In the genomic region with DNA sequence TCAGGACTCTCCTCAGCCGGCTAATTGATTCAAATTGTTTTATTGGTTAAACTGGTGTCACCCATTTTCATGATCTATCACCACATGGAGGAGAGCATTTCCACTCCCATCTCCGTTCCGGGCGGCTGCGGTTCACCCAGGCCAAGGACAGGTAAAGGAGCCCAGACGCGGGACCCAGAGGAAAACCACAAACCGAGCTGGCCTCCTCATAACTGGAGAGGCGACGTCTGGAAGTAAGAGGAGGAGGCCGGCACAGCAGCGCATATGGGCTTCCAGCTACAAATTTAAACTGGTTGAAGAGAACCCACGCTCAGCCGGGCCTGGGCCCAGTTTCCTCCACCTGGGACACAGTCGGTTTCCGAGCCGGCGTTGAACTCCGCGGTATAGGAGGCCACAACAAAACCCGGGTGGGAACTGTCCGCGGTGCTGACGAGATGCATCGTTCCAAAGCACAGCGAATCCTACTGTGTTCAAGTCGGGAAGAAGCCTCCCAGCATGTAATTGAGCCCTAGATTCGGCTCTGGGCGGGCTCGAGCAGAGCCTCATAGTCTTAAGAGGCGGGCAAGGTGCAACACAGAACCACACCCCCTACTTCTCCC, we compare ENCODE assay signal across 9 cellular contexts. TPM values are rescaled to one million over a fixed set of nuclear protein-coding genes. Genes with fewer than 3 reads are reported as not detected.
A peak's percentile ranks its signal among the peaks of the same experiment; 100 is the strongest.
DNase-seq lines count a peak whose midpoint lies in the region; ATAC-seq, FAIRE-seq and TF ChIP-seq lines count a peak whose summit lies in the region.
"Had no signal": no experiment of that assay in that cellular context is flagged by ENCODE, and none has a peak within 500 bp of the region (broad histone marks: within the 10 kb centered on the region; RNA-seq: fewer than 3 reads in every experiment).

No MANE protein-coding gene starts in this region.

- peak overlapping the region in 1 of 2 experiments; percentile 61; a peak in 2 of 5 replicates for H3K4me3 Mint-ChIP-seq in H9

- H3K4me3 ChIP-seq in pancreas = no peak overlapping the region

- no peak overlapping the region for H3K27ac Mint-ChIP-seq in H9

- H3K23me2 ChIP-seq in H9 (ENCODE audit: insufficient read length, low read depth, low read length, poor library complexity, severe bottlenecking) = peaks cover 5% of the 10 kb centered on the region

- H2BK12ac ChIP-seq in H9 (ENCODE audit: insufficient read length, low read depth, low read length) = no peak overlapping the region

- no peak overlapping the region for H2BK15ac ChIP-seq in H9 (ENCODE audit: low read depth, low read length)

- no peaks in the 10 kb centered on the region for H4K20me1 ChIP-seq in H9 (ENCODE audit: control insufficient read depth, insufficient read depth, insufficient read length)

- H2BK120ac ChIP-seq in H9 (ENCODE audit: low read depth, low read length, poor library complexity, severe bottlenecking) = no peak overlapping the region

- H3K27me3 ChIP-seq in H9 (ENCODE audit: insufficient read depth, low read length) (peaks cover 91% of the 10 kb centered on the region), pancreas (peaks cover 0 to 63% (median 13%) of the 10 kb centered on the region in 4 donors)

- no peaks in the 10 kb centered on the region for H3K36me3 ChIP-seq in pancreas

- H3K9me3 ChIP-seq in H9 (ENCODE audit: control insufficient read depth, low read depth, low read length) (no peaks in the 10 kb centered on the region), pancreas (no peaks in the 10 kb centered on the region)

- peaks cover 99% of the 10 kb centered on the region for H3K27me3 Mint-ChIP-seq in H9 (ENCODE audit: low read depth)

- H4K8ac ChIP-seq in H9 (replicated peaks; ENCODE audit: insufficient read length, low read depth, low read length) = no peak overlapping the region

- H3K56ac ChIP-seq in H9 (ENCODE audit: insufficient read length, low read depth, low read length) = no peak overlapping the region

- no peak overlapping the region for H3K14ac ChIP-seq in H9 (ENCODE audit: insufficient read depth, low read length)

- no peak overlapping the region for H3K4ac ChIP-seq in H9 (ENCODE audit: low read depth, low read length)

- no peak overlapping the region for H3K9ac ChIP-seq in H9 (ENCODE audit: extremely low read depth, insufficient read length, low read length)

- DNase-seq in H9 (peak; percentile 89), pancreas (peak in 5 of 6 donors; percentile 15 to 74 (median 46)), NCI-H524 treated with DMSO at 0.1 percent for 48 hours (lab: John Stamatoyannopoulos, UW) (no peak), activated gamma-delta T cell treated with Interleukin-2 at 50 U/mL for 16 hours (no peak), NCI-H2029 (lab: John Stamatoyannopoulos, UW) (no peak)

- H3K79me2 ChIP-seq in H9 (ENCODE audit: insufficient read depth, low read length) = no peaks in the 10 kb centered on the region

- H3K4me1 Mint-ChIP-seq in H9 = peaks cover 39 to 71% of the 10 kb centered on the region in 2 experiments

- peaks cover 4 to 11% of the 10 kb centered on the region in 2 experiments; a peak in 3 of 5 replicates for H3K9me3 Mint-ChIP-seq in H9

- H2BK5ac ChIP-seq in H9 (ENCODE audit: insufficient read length, low read length) = no peak overlapping the region

- no peaks in the 10 kb centered on the region for H3K36me3 Mint-ChIP-seq in H9 (ENCODE audit: insufficient read depth in 1 of 3, low read depth in 3 of 3)

- H2AK5ac ChIP-seq in H9 (ENCODE audit: insufficient read length, low read length) = no peak overlapping the region

- H3T11ph ChIP-seq in H9 (ENCODE audit: low read length) = no peak overlapping the region

- H2AFZ ChIP-seq in H9 (ENCODE audit: low read length) = no peak overlapping the region

- no peak overlapping the region for H3K23ac ChIP-seq in H9 (ENCODE audit: insufficient read length, low read depth, low read length)

- TF ChIP-seq CTCF in H9 (conservative IDR thresholded peaks at IDR 0.05) (no peak), pancreas (IDR thresholded peaks at IDR 0.05) (no peak)

- no peak overlapping the region for H3K18ac ChIP-seq in H9 (ENCODE audit: insufficient read length, low read depth, low read length)

- no CpG with 5 or more reads among the region's 31 CpGs for WGBS in H9 (ENCODE audit: extremely low coverage, insufficient read length, low lambda C conversion rate)
- 2 to 5% methylated on average over 31 of the region's 31 CpGs for WGBS in pancreas, 2 donors

- no peak overlapping the region for H3K4me2 ChIP-seq in H9 (ENCODE audit: insufficient read depth, insufficient read length, low read length)

- H4K91ac ChIP-seq in H9 (ENCODE audit: insufficient read length, low read depth, low read length) = no peak overlapping the region

- no peaks in the 10 kb centered on the region for H3K79me1 ChIP-seq in H9 (ENCODE audit: insufficient read depth, low read depth, low read length, poor library complexity, severe bottlenecking)

- H3K4me1 ChIP-seq in H9 (ENCODE audit: insufficient read depth, low read length) = no peaks in the 10 kb centered on the region
- H3K4me1 ChIP-seq in pancreas = no peaks in the 10 kb centered on the region

- no peak overlapping the region for H3K27ac ChIP-seq in H9 (ENCODE audit: insufficient read length, low read depth, low read length)
- no peak overlapping the region for H3K27ac ChIP-seq in pancreas

- ATAC-seq in esophagus mucosa = peak; percentile 46
- peak in 3 of 4 donors; percentile 54 to 86 (median 68) for ATAC-seq in pancreas

- no peak overlapping the region for H4K5ac ChIP-seq in H9 (ENCODE audit: insufficient read length, low read depth, low read length)

- intact Hi-C loops in pancreas (cut with DNase I) = no loop called here

- FAIRE-seq in pancreas (lab: Jason Lieb, UNC) = no peak
- FAIRE-seq: TTC549 had no signal

- H2BK20ac ChIP-seq in H9 (ENCODE audit: low read depth, low read length, poor library complexity, severe bottlenecking) = no peak overlapping the region

TF ChIP-seq in PFSK-1, 5 proteins besides CTCF, POLR2A, EP300 and RAD21:
- TF ChIP-seq SIN3A (IDR thresholded peaks at IDR 0.05; ENCODE audit: borderline replicate concordance, insufficient read depth, low read length) (no peak), TAF1 (IDR thresholded peaks at IDR 0.05; ENCODE audit: borderline replicate concordance, insufficient read depth, low read length) (no peak)
- TF ChIP-seq, protein P1, sequence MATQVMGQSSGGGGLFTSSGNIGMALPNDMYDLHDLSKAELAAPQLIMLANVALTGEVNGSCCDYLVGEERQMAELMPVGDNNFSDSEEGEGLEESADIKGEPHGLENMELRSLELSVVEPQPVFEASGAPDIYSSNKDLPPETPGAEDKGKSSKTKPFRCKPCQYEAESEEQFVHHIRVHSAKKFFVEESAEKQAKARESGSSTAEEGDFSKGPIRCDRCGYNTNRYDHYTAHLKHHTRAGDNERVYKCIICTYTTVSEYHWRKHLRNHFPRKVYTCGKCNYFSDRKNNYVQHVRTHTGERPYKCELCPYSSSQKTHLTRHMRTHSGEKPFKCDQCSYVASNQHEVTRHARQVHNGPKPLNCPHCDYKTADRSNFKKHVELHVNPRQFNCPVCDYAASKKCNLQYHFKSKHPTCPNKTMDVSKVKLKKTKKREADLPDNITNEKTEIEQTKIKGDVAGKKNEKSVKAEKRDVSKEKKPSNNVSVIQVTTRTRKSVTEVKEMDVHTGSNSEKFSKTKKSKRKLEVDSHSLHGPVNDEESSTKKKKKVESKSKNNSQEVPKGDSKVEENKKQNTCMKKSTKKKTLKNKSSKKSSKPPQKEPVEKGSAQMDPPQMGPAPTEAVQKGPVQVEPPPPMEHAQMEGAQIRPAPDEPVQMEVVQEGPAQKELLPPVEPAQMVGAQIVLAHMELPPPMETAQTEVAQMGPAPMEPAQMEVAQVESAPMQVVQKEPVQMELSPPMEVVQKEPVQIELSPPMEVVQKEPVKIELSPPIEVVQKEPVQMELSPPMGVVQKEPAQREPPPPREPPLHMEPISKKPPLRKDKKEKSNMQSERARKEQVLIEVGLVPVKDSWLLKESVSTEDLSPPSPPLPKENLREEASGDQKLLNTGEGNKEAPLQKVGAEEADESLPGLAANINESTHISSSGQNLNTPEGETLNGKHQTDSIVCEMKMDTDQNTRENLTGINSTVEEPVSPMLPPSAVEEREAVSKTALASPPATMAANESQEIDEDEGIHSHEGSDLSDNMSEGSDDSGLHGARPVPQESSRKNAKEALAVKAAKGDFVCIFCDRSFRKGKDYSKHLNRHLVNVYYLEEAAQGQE (IDR thresholded peaks at IDR 0.05; ENCODE audit: insufficient read depth in 1 of 2, low read depth in 2 of 2, low read length in 2 of 2) = peak; percentile 94 to 97

RNA-seq across cellular contexts. Expression of a gene that starts 3.0 kb away (rescaled TPM):
- total RNA-seq in H9 (2021) (0.18 and 0.24 TPM in 2 replicates), esophagus mucosa (not detected), pancreas (not detected)
- 0.09 TPM for polyA plus RNA-seq in PFSK-1 (2012; ENCODE audit: insufficient read length, low read depth)
- not detected for polyA plus RNA-seq in pancreas
- total RNA-seq: osteocyte had no signal

Comparison
In these comparisons a context has a peak if more than half of its experiments do, and no peak if none do; other contexts are left out.
1. DNase-seq: peak in H9 (single experiment) and pancreas (5 of 6); none in NCI-H524 treated with DMSO at 0.1 percent for 48 hours (single experiment), activated gamma-delta T cell treated with Interleukin-2 at 50 U/mL for 16 hours (single experiment) and NCI-H2029 (single experiment).